ENCODE assay signal across 1 cellular context in genomic region chr22:45442120-45442519, GRCh38.
TF ChIP-seq lines count a peak whose summit lies in the region.

No MANE protein-coding gene starts in this region.

TF ChIP-seq in H1, 55 proteins besides CTCF, POLR2A, EP300 and RAD21:
- TF ChIP-seq TBP (IDR thresholded peaks at IDR 0.05; ENCODE audit: low read depth, low read length) (no peak), CHD7 (IDR thresholded peaks at IDR 0.05; ENCODE audit: insufficient replicate concordance, low read length) (no peak), CHD2 (IDR thresholded peaks at IDR 0.05; ENCODE audit: low read length) (no peak), TEAD4 (IDR thresholded peaks at IDR 0.05; ENCODE audit: low read depth, low read length) (no peak), KDM5A (IDR thresholded peaks at IDR 0.05; ENCODE audit: low read length) (no peak), CREB1 (IDR thresholded peaks at IDR 0.05) (no peak), TCF12 (IDR thresholded peaks at IDR 0.05; ENCODE audit: low read depth, low read length) (no peak), SIX5 (IDR thresholded peaks at IDR 0.05; ENCODE audit: low read depth, low read length) (no peak), EZH2 (IDR thresholded peaks at IDR 0.05; ENCODE audit: low read depth, low read length, severe bottlenecking) (no peak), NANOG (IDR thresholded peaks at IDR 0.05; ENCODE audit: insufficient read depth, low read depth, low read length, poor library complexity, severe bottlenecking) (no peak), GTF2F1 (IDR thresholded peaks at IDR 0.05; ENCODE audit: borderline replicate concordance, low read depth, low read length) (no peak), HDAC2 (IDR thresholded peaks at IDR 0.05; ENCODE audit: borderline replicate concordance in 1 of 2, low read depth in 2 of 2, low read length in 2 of 2) (no peak), YY1 (IDR thresholded peaks at IDR 0.05; ENCODE audit: low read depth, low read length) (no peak), USF2 (IDR thresholded peaks at IDR 0.05; ENCODE audit: low read length) (no peak), NRF1 (IDR thresholded peaks at IDR 0.05; ENCODE audit: low read depth, low read length) (no peak), CBX5 (IDR thresholded peaks at IDR 0.05; ENCODE audit: low read depth, low read length) (no peak), ATF2 (IDR thresholded peaks at IDR 0.05; ENCODE audit: low read length) (no peak), RNF2 (IDR thresholded peaks at IDR 0.05; ENCODE audit: borderline replicate concordance, low read depth, low read length, missing control alignments, poor library complexity, severe bottlenecking) (no peak)
